ENCODE assay signal across 8 cellular contexts in the genomic region with DNA sequence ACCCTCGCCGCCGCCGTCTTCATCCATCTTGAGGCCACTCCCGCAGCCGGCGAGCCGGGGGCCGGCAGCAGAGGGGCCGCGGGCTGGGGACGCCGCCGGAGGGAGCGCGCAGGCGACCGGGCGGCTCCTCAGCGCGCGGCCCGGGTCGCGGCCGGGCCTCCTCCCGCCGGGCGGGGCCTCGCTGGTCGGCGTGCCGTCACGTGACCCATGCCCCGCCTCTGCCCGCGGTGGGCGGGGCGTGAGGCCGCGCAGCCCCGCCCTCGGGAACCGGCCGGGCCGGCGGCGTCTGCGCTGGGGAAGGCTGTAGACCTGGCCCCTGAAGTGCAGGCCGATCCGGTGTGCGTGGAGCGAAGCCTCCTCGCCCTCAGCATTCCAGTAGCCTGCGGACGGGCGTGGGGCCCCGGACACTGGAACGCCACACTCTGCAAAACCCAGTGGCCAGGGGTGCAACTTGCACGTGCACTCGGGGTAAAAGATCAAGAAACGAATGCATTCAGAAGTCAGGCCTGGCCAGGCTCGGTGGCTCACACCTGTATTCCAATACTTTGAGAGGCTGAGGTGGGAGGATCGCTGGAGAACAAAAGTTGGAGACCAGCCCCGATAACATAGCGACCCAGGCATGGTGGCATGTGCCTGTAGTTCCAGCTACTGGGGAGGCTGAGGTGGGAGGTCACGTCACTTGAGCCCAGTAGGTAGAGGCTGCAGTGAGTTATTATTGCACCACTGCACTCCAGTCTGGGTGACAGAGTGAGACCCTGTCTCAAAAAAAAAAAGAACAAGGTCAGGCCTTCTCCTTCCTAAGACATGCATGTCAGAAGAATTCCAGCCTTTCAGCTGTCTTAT. TPM values are rescaled to one million over a fixed set of nuclear protein-coding genes. Genes with fewer than 3 reads are reported as not detected.
DNase-seq lines count a peak whose midpoint lies in the region; ATAC-seq and TF ChIP-seq lines count a peak whose summit lies in the region.

A gene with protein sequence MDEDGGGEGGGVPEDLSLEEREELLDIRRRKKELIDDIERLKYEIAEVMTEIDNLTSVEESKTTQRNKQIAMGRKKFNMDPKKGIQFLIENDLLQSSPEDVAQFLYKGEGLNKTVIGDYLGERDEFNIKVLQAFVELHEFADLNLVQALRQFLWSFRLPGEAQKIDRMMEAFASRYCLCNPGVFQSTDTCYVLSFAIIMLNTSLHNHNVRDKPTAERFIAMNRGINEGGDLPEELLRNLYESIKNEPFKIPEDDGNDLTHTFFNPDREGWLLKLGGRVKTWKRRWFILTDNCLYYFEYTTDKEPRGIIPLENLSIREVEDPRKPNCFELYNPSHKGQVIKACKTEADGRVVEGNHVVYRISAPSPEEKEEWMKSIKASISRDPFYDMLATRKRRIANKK (minus strand): TSS at position 144 of the 843 bp plus-strand sequence. CDS start 117 bp downstream, at position 27.

- peak within 1 kb of the TSS; percentile 73 for H3K9ac ChIP-seq in ES-I3 (ENCODE audit: low read depth, low read length)
- peak within 1 kb of the TSS; percentile 92 for H3K9ac ChIP-seq in GM23248
- peak within 1 kb of the TSS; percentile 71 for H3K9ac ChIP-seq in Loucy (ENCODE audit: low read depth, low read length, poor library complexity, severe bottlenecking)
- H3K9ac ChIP-seq in adipocyte (ENCODE audit: low read length): peak within 1 kb of the TSS; percentile 97

- intact Hi-C loops in heart left ventricle (cut with DNase I): loop anchor here (2.0 to 10.0 kb wide), 10 partner anchors 40 to 110 kb away; no protein-coding TSS in a partner anchor

- TF ChIP-seq CTCF in Loucy (conservative IDR thresholded peaks at IDR 0.05; ENCODE audit: low read length) (no peak), heart left ventricle (IDR thresholded peaks at IDR 0.05) (peak in 1 of 12 donors; percentile 3), tibial nerve (IDR thresholded peaks at IDR 0.05) (peak in 2 of 5 experiments; percentile 6 to 29)

- TF ChIP-seq POLR2A in heart left ventricle (IDR thresholded peaks at IDR 0.05) (peak; percentile 10 to 53), tibial nerve (IDR thresholded peaks at IDR 0.05) (peak; percentile 88 to 89)

- H3K79me2 ChIP-seq in GM23248 (ENCODE audit: insufficient read depth) (peaks cover 44% of the 10 kb centered on the region), Loucy (ENCODE audit: insufficient read depth, low read length) (no peaks in the 10 kb centered on the region)

- 0 out of 2 replicates have a peak, but pooled peaks cover 9% of the 10 kb centered on the region for H4K20me1 ChIP-seq in GM23248 (ENCODE audit: insufficient read depth)
- no peaks in the 10 kb centered on the region for H4K20me1 ChIP-seq in Loucy (ENCODE audit: insufficient read depth, low read length, poor library complexity, severe bottlenecking)

- H3K27ac ChIP-seq in GM23248 (peak within 1 kb of the TSS; percentile 69), heart left ventricle (peak within 1 kb of the TSS; percentile 73 to 95 (median 90)), tibial nerve (peak within 1 kb of the TSS; percentile 82 to 95 (median 91))

- H3F3A ChIP-seq in GM23248 (ENCODE audit: insufficient read depth) (peaks cover 13% of the 10 kb centered on the region), Loucy (ENCODE audit: low read depth) (no peaks in the 10 kb centered on the region)

- WGBS in GM23248 (ENCODE audit: low coverage in 1 of 2, low lambda C conversion rate in 2 of 2, missing lambda C conversion rate in 2 of 2), 2 experiments: 6 to 17% methylated on average over 22 to 52 of the region's 67 CpGs
- 5 to 19% (median 7%) methylated on average over 18 to 67 of the region's 67 CpGs for WGBS in heart left ventricle, 4 donors
- 6 to 22% methylated on average over 13 to 42 of the region's 67 CpGs for WGBS in tibial nerve, 2 donors

- TF ChIP-seq EP300 in tibial nerve (IDR thresholded peaks at IDR 0.05): no peak

- H3K4me2 ChIP-seq in GM23248 (ENCODE audit: unreplicated experiment) (peak within 1 kb of the TSS; percentile 96), Loucy (ENCODE audit: low read depth, low read length, poor library complexity, severe bottlenecking) (peak within 1 kb of the TSS; percentile 100)

- H3K4me3 ChIP-seq in GM23248: peak within 1 kb of the TSS; percentile 90
- H3K4me3 ChIP-seq in Loucy (ENCODE audit: low read length, poor library complexity, severe bottlenecking): peak within 1 kb of the TSS; percentile 77
- H3K4me3 ChIP-seq in adipocyte (ENCODE audit: low read length): peak within 1 kb of the TSS; percentile 97
- H3K4me3 ChIP-seq in heart left ventricle: peak within 1 kb of the TSS; percentile 75 to 98 (median 94)
- H3K4me3 ChIP-seq in tibial nerve: peak within 1 kb of the TSS; percentile 78 to 98 (median 88)

- peak; percentile 95 for DNase-seq in GM23248
- peak; percentile 39 to 68 for DNase-seq in SW 1271 (lab: John Stamatoyannopoulos, UW)
- peak; percentile 96 for DNase-seq in adipocyte (ENCODE audit: low read depth)
- DNase-seq in heart left ventricle: peak; percentile 72 to 93 (median 88)
- DNase-seq in pons (ENCODE audit: low spot score): peak; percentile 75
- peak; percentile 61 to 67 for DNase-seq in tibial nerve (ENCODE audit: low spot score in 2 of 2)

- H3K27me3 ChIP-seq in GM23248 (replicated peaks; ENCODE audit: insufficient read depth) (no peaks in the 10 kb centered on the region), Loucy (ENCODE audit: insufficient read depth, low read length, poor library complexity, severe bottlenecking) (no peaks in the 10 kb centered on the region), adipocyte (replicated peaks; ENCODE audit: control insufficient read depth, insufficient read depth, low read length) (no peaks in the 10 kb centered on the region), heart left ventricle (no peaks in the 10 kb centered on the region), tibial nerve (no peaks in the 10 kb centered on the region)

- no peaks in the 10 kb centered on the region for H3K9me3 ChIP-seq in ES-I3 (ENCODE audit: control insufficient read depth, insufficient read depth, low read length)
- no peaks in the 10 kb centered on the region for H3K9me3 ChIP-seq in GM23248 (ENCODE audit: low read depth)
- no peaks in the 10 kb centered on the region for H3K9me3 ChIP-seq in Loucy (ENCODE audit: insufficient read depth, low read depth, low read length)
- no peaks in the 10 kb centered on the region for H3K9me3 ChIP-seq in adipocyte (ENCODE audit: control insufficient read depth, low read length)
- no peaks in the 10 kb centered on the region for H3K9me3 ChIP-seq in heart left ventricle
- no peaks in the 10 kb centered on the region for H3K9me3 ChIP-seq in tibial nerve

- no peaks in the 10 kb centered on the region for H3K36me3 ChIP-seq in ES-I3 (ENCODE audit: insufficient read depth, low read length)
- H3K36me3 ChIP-seq in GM23248 (ENCODE audit: low read depth): no peaks in the 10 kb centered on the region
- no peaks in the 10 kb centered on the region for H3K36me3 ChIP-seq in Loucy (ENCODE audit: insufficient read depth, low read length)
- H3K36me3 ChIP-seq in adipocyte (ENCODE audit: control insufficient read depth, insufficient read depth, low read length, severe bottlenecking): no peaks in the 10 kb centered on the region
- H3K36me3 ChIP-seq in heart left ventricle: no peaks in the 10 kb centered on the region
- no peaks in the 10 kb centered on the region for H3K36me3 ChIP-seq in tibial nerve

- ATAC-seq in heart left ventricle: peak; percentile 79 to 97 (median 92)

- H2AFZ ChIP-seq in GM23248 (peak within 1 kb of the TSS; percentile 88), Loucy (ENCODE audit: low read length) (peak within 1 kb of the TSS; percentile 99)

- peaks cover 12% of the 10 kb centered on the region for H3K4me1 ChIP-seq in ES-I3 (ENCODE audit: insufficient read depth, low read length)
- peaks cover 14% of the 10 kb centered on the region for H3K4me1 ChIP-seq in GM23248 (ENCODE audit: insufficient read depth)
- H3K4me1 ChIP-seq in Loucy (ENCODE audit: insufficient read depth, low read length, poor library complexity, severe bottlenecking): peaks cover 22% of the 10 kb centered on the region
- H3K4me1 ChIP-seq in adipocyte (ENCODE audit: control insufficient read depth, insufficient read depth, low read length): peaks cover 46% of the 10 kb centered on the region
- H3K4me1 ChIP-seq in heart left ventricle: peaks cover 7 to 43% (median 27%) of the 10 kb centered on the region in 12 donors
- H3K4me1 ChIP-seq in tibial nerve: peaks cover 0 to 45% (median 14%) of the 10 kb centered on the region in 4 donors

- in situ Hi-C loops in GM23248 (cut with MboI): no loop called here

- H3K9me2 ChIP-seq in GM23248 (ENCODE audit: insufficient read depth) (no peaks in the 10 kb centered on the region), Loucy (replicated peaks; ENCODE audit: low read depth, low read length) (no peaks in the 10 kb centered on the region)

RNA-seq across cellular contexts. Expression of the gene that starts here (rescaled TPM):
- total RNA-seq in GM23248 (2014; rRNA removed; shearing (Covaris generic)): 45.5 and 47.1 TPM in 2 replicates
- 33.3 and 34.2 TPM in 2 replicates for polyA plus RNA-seq in GM23248 (2016; fragmentation: Nextera tagmentation; extraction: Ambion mirVana)
- total RNA-seq in heart left ventricle: 10 to 100 TPM; 17.2 to 49.7 (median 22.1) TPM
- polyA plus RNA-seq in heart left ventricle: 10 to 100 TPM; 11.1 to 25.1 TPM
- 10 to 100 TPM; 49.2 to 61.2 (median 53.2) TPM for total RNA-seq in tibial nerve

Comparison
In these comparisons a context has a peak if more than half of its experiments do, and no peak if none do; other contexts are left out.
1. Peak in every context shown above with its lines: DNase-seq, ATAC-seq, H3K4me3 ChIP-seq and H3K27ac ChIP-seq.